ENCODE assay signal across 21 cellular contexts in the genomic region with DNA sequence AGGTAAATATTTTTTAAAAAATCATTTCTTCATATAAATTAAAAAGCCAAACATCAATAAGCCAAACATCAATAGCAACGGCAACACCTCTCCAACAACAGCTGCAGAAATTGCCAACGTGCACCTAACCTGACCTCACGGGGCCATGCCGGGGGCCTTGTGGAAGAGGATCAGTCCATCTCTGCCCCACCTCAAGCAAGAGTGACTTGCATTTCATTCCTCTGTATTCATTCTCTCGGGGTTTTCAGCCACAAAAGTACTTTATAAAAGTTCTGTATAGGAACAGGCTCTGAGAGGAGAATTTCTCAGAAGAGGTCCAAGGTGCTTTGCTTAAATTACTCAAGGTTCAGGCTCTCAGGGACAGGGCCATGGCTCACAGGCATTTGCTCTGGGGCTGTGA.
DNase-seq lines count a peak whose midpoint lies in the region.
"Had no signal": no experiment of that assay in that cellular context is flagged by ENCODE, and none has a peak within 500 bp of the region (broad histone marks: within the 10 kb centered on the region; RNA-seq: fewer than 3 reads in every experiment).

No MANE protein-coding gene starts in this region.

- peak overlapping the region; percentile 20 for H3K27ac Mint-ChIP-seq in activated CD4-positive, alpha-beta T cell treated with anti-CD3 and anti-CD28 coated beads, Interleukin-2, amount 10 ng/mL, durations not matched to agents 7 days and 5 days
- H3K27ac Mint-ChIP-seq in activated CD4-positive, alpha-beta T cell treated with anti-CD3 and anti-CD28 coated beads, Interleukin-2, amount 10 ng/mL, durations not matched to agents 24 days and 14 days: no peak overlapping the region
- H3K27ac Mint-ChIP-seq in activated naive CD8-positive, alpha-beta T cell: peak overlapping the region; percentile 67
- no peak overlapping the region for H3K27ac Mint-ChIP-seq in activated naive CD8-positive, alpha-beta T cell treated with anti-CD3 and anti-CD28 coated beads for 36 hours
- H3K27ac Mint-ChIP-seq in activated T-helper 2 cell treated with anti-CD3 and anti-CD28 coated beads, Interferon-gamma antibody, Interleukin-2, Interleukin-4, amounts not matched to agents 10 μg/mL and 5 μg/mL and 100 μg/mL, durations not matched to agents 14 hours and 24 hours and 36 hours: peak overlapping the region; percentile 61

- H3K27me3 Mint-ChIP-seq in activated CD4-positive, alpha-beta T cell treated with anti-CD3 and anti-CD28 coated beads, Interleukin-2, amount 10 ng/mL, durations not matched to agents 7 days and 5 days: no peaks in the 10 kb centered on the region
- no peaks in the 10 kb centered on the region for H3K27me3 Mint-ChIP-seq in activated CD4-positive, alpha-beta T cell treated with anti-CD3 and anti-CD28 coated beads, Interleukin-2, amount 10 ng/mL, durations not matched to agents 24 days and 14 days
- H3K27me3 Mint-ChIP-seq in activated naive CD8-positive, alpha-beta T cell: no peaks in the 10 kb centered on the region
- H3K27me3 Mint-ChIP-seq in activated naive CD8-positive, alpha-beta T cell treated with anti-CD3 and anti-CD28 coated beads for 36 hours: no peaks in the 10 kb centered on the region
- no peaks in the 10 kb centered on the region for H3K27me3 Mint-ChIP-seq in activated T-helper 2 cell treated with anti-CD3 and anti-CD28 coated beads, Interferon-gamma antibody, Interleukin-2, Interleukin-4, amounts not matched to agents 10 μg/mL and 5 μg/mL and 100 μg/mL, durations not matched to agents 14 hours and 24 hours and 36 hours (ENCODE audit: low read depth)

- DNase-seq in activated CD4-positive, alpha-beta T cell treated with anti-CD3 and anti-CD28 coated beads, Interleukin-2, amount 10 ng/mL, durations not matched to agents 7 days and 5 days: no peak
- DNase-seq in activated CD4-positive, alpha-beta T cell treated with anti-CD3 and anti-CD28 coated beads, Interleukin-2, amount 10 ng/mL, durations not matched to agents 24 days and 14 days: no peak
- DNase-seq in activated naive CD8-positive, alpha-beta T cell treated with anti-CD3 and anti-CD28 coated beads for 36 hours: no peak
- DNase-seq in activated T-helper 2 cell treated with anti-CD3 and anti-CD28 coated beads, Interferon-gamma antibody, Interleukin-2, Interleukin-4, amounts not matched to agents 10 μg/mL and 5 μg/mL and 100 μg/mL, durations not matched to agents 14 hours and 24 hours and 36 hours (ENCODE audit: low spot score): no peak
- DNase-seq in DMS 273 (lab: John Stamatoyannopoulos, UW; ENCODE audit: unreplicated experiment) (no peak), DMS153 treated with DMSO at 0.1 percent for 48 hours (lab: John Stamatoyannopoulos, UW; ENCODE audit: unreplicated experiment) (no peak)
- DNase-seq: 8988T, DMS79, GM23248, HCEC 1CT, KBM-7, NCI-H1092, NCI-H1436 treated with DMSO at 0.1 percent for 48 hours, NCI-H1930, NCI-H2227 treated with DMSO at 0.1 percent for 48 hours, NCI-H510A treated with DMSO at 0.1 percent for 48 hours, NCI-H748 treated with DMSO at 0.1 percent for 48 hours, PC-9, RPMI8226, SHP77 had no signal

- no peak overlapping the region for H3K4me3 Mint-ChIP-seq in activated CD4-positive, alpha-beta T cell treated with anti-CD3 and anti-CD28 coated beads, Interleukin-2, amount 10 ng/mL, durations not matched to agents 7 days and 5 days
- no peak overlapping the region for H3K4me3 Mint-ChIP-seq in activated CD4-positive, alpha-beta T cell treated with anti-CD3 and anti-CD28 coated beads, Interleukin-2, amount 10 ng/mL, durations not matched to agents 24 days and 14 days
- no peak overlapping the region for H3K4me3 Mint-ChIP-seq in activated naive CD8-positive, alpha-beta T cell
- no peak overlapping the region for H3K4me3 Mint-ChIP-seq in activated naive CD8-positive, alpha-beta T cell treated with anti-CD3 and anti-CD28 coated beads for 36 hours
- H3K4me3 Mint-ChIP-seq in activated T-helper 2 cell treated with anti-CD3 and anti-CD28 coated beads, Interferon-gamma antibody, Interleukin-2, Interleukin-4, amounts not matched to agents 10 μg/mL and 5 μg/mL and 100 μg/mL, durations not matched to agents 14 hours and 24 hours and 36 hours (ENCODE audit: low read depth): no peak overlapping the region

- CTCF ChIA-PET in activated CD4-positive, alpha-beta T cell treated with anti-CD3 and anti-CD28 coated beads, Interleukin-2, amount 10 ng/mL, durations not matched to agents 7 days and 5 days (lab: Charles Lee): interaction anchor here (2.8 kb wide), 1 partner anchor 13 kb away, joined by 9 read pairs; no protein-coding TSS in a partner anchor

- POLR2A ChIA-PET in activated CD4-positive, alpha-beta T cell treated with anti-CD3 and anti-CD28 coated beads, Interleukin-2, amount 10 ng/mL, durations not matched to agents 7 days and 5 days (lab: Charles Lee): no interaction called here

- peaks cover 5% of the 10 kb centered on the region for H3K9me3 Mint-ChIP-seq in activated CD4-positive, alpha-beta T cell treated with anti-CD3 and anti-CD28 coated beads, Interleukin-2, amount 10 ng/mL, durations not matched to agents 7 days and 5 days
- peaks cover 8% of the 10 kb centered on the region for H3K9me3 Mint-ChIP-seq in activated CD4-positive, alpha-beta T cell treated with anti-CD3 and anti-CD28 coated beads, Interleukin-2, amount 10 ng/mL, durations not matched to agents 24 days and 14 days
- H3K9me3 Mint-ChIP-seq in activated naive CD8-positive, alpha-beta T cell (ENCODE audit: low read depth): no peaks in the 10 kb centered on the region
- no peaks in the 10 kb centered on the region for H3K9me3 Mint-ChIP-seq in activated naive CD8-positive, alpha-beta T cell treated with anti-CD3 and anti-CD28 coated beads for 36 hours
- H3K9me3 Mint-ChIP-seq in activated T-helper 2 cell treated with anti-CD3 and anti-CD28 coated beads, Interferon-gamma antibody, Interleukin-2, Interleukin-4, amounts not matched to agents 10 μg/mL and 5 μg/mL and 100 μg/mL, durations not matched to agents 14 hours and 24 hours and 36 hours: no peaks in the 10 kb centered on the region

- H3K36me3 Mint-ChIP-seq in activated CD4-positive, alpha-beta T cell treated with anti-CD3 and anti-CD28 coated beads, Interleukin-2, amount 10 ng/mL, durations not matched to agents 7 days and 5 days (ENCODE audit: low read depth): peaks cover 30% of the 10 kb centered on the region
- peaks cover 19% of the 10 kb centered on the region for H3K36me3 Mint-ChIP-seq in activated CD4-positive, alpha-beta T cell treated with anti-CD3 and anti-CD28 coated beads, Interleukin-2, amount 10 ng/mL, durations not matched to agents 24 days and 14 days (ENCODE audit: low read depth)
- peaks cover 6% of the 10 kb centered on the region for H3K36me3 Mint-ChIP-seq in activated naive CD8-positive, alpha-beta T cell
- peaks cover 21% of the 10 kb centered on the region for H3K36me3 Mint-ChIP-seq in activated naive CD8-positive, alpha-beta T cell treated with anti-CD3 and anti-CD28 coated beads for 36 hours
- H3K36me3 Mint-ChIP-seq in activated T-helper 2 cell treated with anti-CD3 and anti-CD28 coated beads, Interferon-gamma antibody, Interleukin-2, Interleukin-4, amounts not matched to agents 10 μg/mL and 5 μg/mL and 100 μg/mL, durations not matched to agents 14 hours and 24 hours and 36 hours (ENCODE audit: low read depth): peaks cover 50% of the 10 kb centered on the region

- H3K4me1 Mint-ChIP-seq in activated CD4-positive, alpha-beta T cell treated with anti-CD3 and anti-CD28 coated beads, Interleukin-2, amount 10 ng/mL, durations not matched to agents 7 days and 5 days: peaks cover 73% of the 10 kb centered on the region
- peaks cover 52% of the 10 kb centered on the region for H3K4me1 Mint-ChIP-seq in activated CD4-positive, alpha-beta T cell treated with anti-CD3 and anti-CD28 coated beads, Interleukin-2, amount 10 ng/mL, durations not matched to agents 24 days and 14 days
- H3K4me1 Mint-ChIP-seq in activated naive CD8-positive, alpha-beta T cell (ENCODE audit: low read depth): peaks cover 74% of the 10 kb centered on the region
- H3K4me1 Mint-ChIP-seq in activated naive CD8-positive, alpha-beta T cell treated with anti-CD3 and anti-CD28 coated beads for 36 hours: peaks cover 72% of the 10 kb centered on the region
- peaks cover 75% of the 10 kb centered on the region for H3K4me1 Mint-ChIP-seq in activated T-helper 2 cell treated with anti-CD3 and anti-CD28 coated beads, Interferon-gamma antibody, Interleukin-2, Interleukin-4, amounts not matched to agents 10 μg/mL and 5 μg/mL and 100 μg/mL, durations not matched to agents 14 hours and 24 hours and 36 hours (ENCODE audit: low read depth)

- intact Hi-C loops in activated CD4-positive, alpha-beta T cell treated with anti-CD3 and anti-CD28 coated beads, Interleukin-2, amount 10 ng/mL, durations not matched to agents 24 days and 14 days (cut with micrococcal nuclease): no loop called here
- intact Hi-C loops in activated T-helper 2 cell treated with anti-CD3 and anti-CD28 coated beads, Interferon-gamma antibody, Interleukin-2, Interleukin-4, amounts not matched to agents 10 μg/mL and 5 μg/mL and 100 μg/mL, durations not matched to agents 14 hours and 24 hours and 36 hours (cut with micrococcal nuclease): no loop called here

Comparison
In these comparisons a context has a peak if more than half of its experiments do, and no peak if none do; other contexts are left out.
1. H3K27ac Mint-ChIP-seq: peak in activated CD4-positive, alpha-beta T cell treated with anti-CD3 and anti-CD28 coated beads, Interleukin-2, amount 10 ng/mL, durations not matched to agents 7 days and 5 days (single experiment), activated naive CD8-positive, alpha-beta T cell (single experiment) and activated T-helper 2 cell treated with anti-CD3 and anti-CD28 coated beads, Interferon-gamma antibody, Interleukin-2, Interleukin-4, amounts not matched to agents 10 μg/mL and 5 μg/mL and 100 μg/mL, durations not matched to agents 14 hours and 24 hours and 36 hours (single experiment); none in activated CD4-positive, alpha-beta T cell treated with anti-CD3 and anti-CD28 coated beads, Interleukin-2, amount 10 ng/mL, durations not matched to agents 24 days and 14 days (single experiment) and activated naive CD8-positive, alpha-beta T cell treated with anti-CD3 and anti-CD28 coated beads for 36 hours (single experiment).